Comparison of ENCODE assay signal across 27 cellular contexts in genomic region chr5:62051747-62052146, GRCh38.
"Had no signal": no experiment of that assay in that cellular context is flagged by ENCODE, and none has a peak within 500 bp of the region (broad histone marks: within the 10 kb centered on the region; RNA-seq: fewer than 3 reads in every experiment).

No MANE protein-coding gene starts in this region.

- H3K9me3 ChIP-seq: colonic mucosa, esophagus squamous epithelium, gastrocnemius medialis, lower lobe of right lung, mucosa of descending colon had no signal

- DNase-seq: colonic mucosa; cortex of kidney; effector CD8-positive, alpha-beta T cell; effector memory CD8-positive, alpha-beta T cell; endodermal cell; erythroblast; esophagus squamous epithelium; foreskin fibroblast; foreskin melanocyte; gastrocnemius medialis; glutamatergic neuron; head of caudate nucleus; heart right ventricle; hippocampal formation; left cardiac atrium; left ventricle myocardium superior; lower lobe of right lung; mesenchymal stem cell; mucosa of descending colon had no signal

- H3K27ac ChIP-seq: colonic mucosa, epithelial cell of prostate, esophagus squamous epithelium, gastrocnemius medialis, heart right ventricle, left lung, lower lobe of right lung had no signal

- H3K4me1 ChIP-seq: colonic mucosa, esophagus squamous epithelium, gastrocnemius medialis, heart right ventricle, left lung, lower lobe of right lung had no signal

- H3K27me3 Mint-ChIP-seq: dendritic cell treated with granulocyte-macrophage colony-stimulating factor and Interleukin-4, amounts not matched to agents 40 ng/mL and 50 ng/mL, for 4 days had no signal

- ATAC-seq: effector memory CD8-positive, alpha-beta T cell; esophagus mucosa; gastrocnemius medialis; heart right ventricle; left cardiac atrium; left lung; left ventricle myocardium superior; mucosa of descending colon had no signal

- H3K4me1 Mint-ChIP-seq: mesothelial cell of epicardium had no signal

- H3K27ac Mint-ChIP-seq: dendritic cell treated with granulocyte-macrophage colony-stimulating factor and Interleukin-4, amounts not matched to agents 40 ng/mL and 50 ng/mL, for 4 days; effector memory CD8-positive, alpha-beta T cell; endodermal cell; mesothelial cell of epicardium had no signal

- FAIRE-seq: endometrium, islet of Langerhans, keratinocyte had no signal

- H3K36me3 ChIP-seq: colonic mucosa, esophagus squamous epithelium, gastrocnemius medialis, heart right ventricle, left lung, lower lobe of right lung had no signal

- H3K4me3 ChIP-seq: colonic mucosa, esophagus squamous epithelium, gastrocnemius medialis, heart right ventricle, left lung, lower lobe of right lung, mucosa of descending colon had no signal

- H3K27me3 ChIP-seq: colonic mucosa, esophagus squamous epithelium, gastrocnemius medialis, heart right ventricle, left lung had no signal

- H3K4me3 Mint-ChIP-seq: dendritic cell treated with granulocyte-macrophage colony-stimulating factor and Interleukin-4, amounts not matched to agents 40 ng/mL and 50 ng/mL, for 4 days; effector memory CD8-positive, alpha-beta T cell; endodermal cell; mesothelial cell of epicardium had no signal
